24 cellular contexts compared by ENCODE assay signal in genomic region chr16:87339086-87339723, GRCh38.
"Had no signal": no experiment of that assay in that cellular context is flagged by ENCODE, and none has a peak within 500 bp of the region (broad histone marks: within the 10 kb centered on the region; RNA-seq: fewer than 3 reads in every experiment).

No MANE protein-coding gene starts in this region.

- H3K4me2 ChIP-seq: smooth muscle cell had no signal

- ATAC-seq: heart left ventricle; left lung; naive thymus-derived CD8-positive, alpha-beta T cell; T-cell had no signal

- H3K27ac Mint-ChIP-seq: activated naive CD8-positive, alpha-beta T cell treated with anti-CD3 and anti-CD28 coated beads for 36 hours; dendritic cell treated with granulocyte-macrophage colony-stimulating factor and Interleukin-4, amounts not matched to agents 40 ng/mL and 50 ng/mL, for 4 days; progenitor cell of endocrine pancreas; T-cell had no signal

- H3K4me1 ChIP-seq: sigmoid colon, tibial artery had no signal

- H3K27ac ChIP-seq: cardiac muscle cell, heart left ventricle, left lung, sigmoid colon, tibial artery had no signal

- H3K27me3 ChIP-seq: cardiac muscle cell, heart left ventricle, left lung, sigmoid colon, tibial artery had no signal

- H3K4me3 ChIP-seq: cardiac muscle cell, heart left ventricle, left lung, lung, sigmoid colon, smooth muscle cell, tibial artery had no signal

- H3K4me3 Mint-ChIP-seq: activated naive CD8-positive, alpha-beta T cell treated with anti-CD3 and anti-CD28 coated beads for 36 hours; dendritic cell treated with granulocyte-macrophage colony-stimulating factor and Interleukin-4, amounts not matched to agents 40 ng/mL and 50 ng/mL, for 4 days; naive thymus-derived CD8-positive, alpha-beta T cell; T-cell had no signal

- H3K27me3 Mint-ChIP-seq: activated naive CD8-positive, alpha-beta T cell treated with anti-CD3 and anti-CD28 coated beads for 36 hours; naive thymus-derived CD8-positive, alpha-beta T cell; progenitor cell of endocrine pancreas; T-cell had no signal

- FAIRE-seq: endometrium had no signal

- H3K9me3 Mint-ChIP-seq: activated naive CD8-positive, alpha-beta T cell treated with anti-CD3 and anti-CD28 coated beads for 36 hours; dendritic cell treated with granulocyte-macrophage colony-stimulating factor and Interleukin-4, amounts not matched to agents 40 ng/mL and 50 ng/mL, for 4 days; naive thymus-derived CD8-positive, alpha-beta T cell; T-cell had no signal

- DNase-seq: activated CD4-positive, alpha-beta T cell treated with anti-CD3 and anti-CD28 coated beads for 1 hour; activated CD8-positive, alpha-beta memory T cell treated with anti-CD3 and anti-CD28 coated beads, Interleukin-2, amount 50 U/mL, for 48 hours; activated effector memory CD4-positive, alpha-beta T cell treated with Interleukin-2 at 50 U/mL for 16 hours; activated naive CD8-positive, alpha-beta T cell treated with anti-CD3 and anti-CD28 coated beads for 36 hours; activated T-cell treated with anti-CD3 and anti-CD28 coated beads, Interleukin-2, amount 50 U/mL, for 48 hours; amniotic stem cell; effector CD4-positive, alpha-beta T cell; islet precursor cell; naive thymus-derived CD8-positive, alpha-beta T cell; retina; sigmoid colon; stimulated activated CD4-positive, alpha-beta T cell treated with anti-CD3 and anti-CD28 coated beads, Interleukin-15, amount 100 ng/mL, for 24 hours; stimulated activated naive CD4-positive, alpha-beta T cell; T-cell; T-helper 9 cell; tibial artery had no signal

- H3K9me3 ChIP-seq: heart left ventricle, left lung, sigmoid colon, tibial artery had no signal
